In genomic region chr15:75801859-75802593, GRCh38 we compare ENCODE assay signal across 8 cellular contexts. TPM values are rescaled to one million over a fixed set of nuclear protein-coding genes. Genes with fewer than 3 reads are reported as not detected.
DNase-seq lines count a peak whose midpoint lies in the region; ATAC-seq and TF ChIP-seq lines count a peak whose summit lies in the region.

No MANE protein-coding gene starts in this region.

- intact Hi-C loops in Right ventricle myocardium superior (cut with DNase I) = loop anchor here (10.0 kb wide), 1 partner anchor 117 kb away; no protein-coding TSS in a partner anchor

- no peak overlapping the region for H3K27ac ChIP-seq in tibial nerve

- peak in 1 of 2 donors; percentile 26 for TF ChIP-seq EP300 in tibial nerve (IDR thresholded peaks at IDR 0.05)

- no peaks in the 10 kb centered on the region for H3K27me3 ChIP-seq in tibial nerve

- peak overlapping the region in 2 of 4 donors; percentile 1 to 6 for H3K4me3 ChIP-seq in tibial nerve

- H3K4me1 ChIP-seq in tibial nerve = peaks cover 0 to 8% (median 0%) of the 10 kb centered on the region in 4 donors

- H3K9me3 ChIP-seq in tibial nerve = no peaks in the 10 kb centered on the region

- DNase-seq in COLO829 (ENCODE audit: low spot score) (peak; percentile 74), MV-4-11 (lab: John Stamatoyannopoulos, UW) (peak; percentile 64), SKM-1 (lab: John Stamatoyannopoulos, UW; ENCODE audit: unreplicated experiment) (peak; percentile 57), Right ventricle myocardium superior (peak; percentile 87), pons (ENCODE audit: low spot score) (peak; percentile 48), tibial nerve (ENCODE audit: low spot score in 2 of 2) (peak; percentile 51 to 63)
- peak; percentile 79 for DNase-seq in activated naive CD4-positive, alpha-beta T cell treated with anti-CD3 and anti-CD28 coated beads, Interleukin-2, amount 50 U/mL, for 16 hours

- no peaks in the 10 kb centered on the region for H3K36me3 ChIP-seq in tibial nerve

- 6 to 7% methylated on average over 25 of the region's 25 CpGs for WGBS in tibial nerve, 2 donors

- TF ChIP-seq CTCF in tibial nerve (IDR thresholded peaks at IDR 0.05) = peak; percentile 84 to 97 (median 91)

- no peak for TF ChIP-seq POLR2A in tibial nerve (IDR thresholded peaks at IDR 0.05)

- peak; percentile 75 for ATAC-seq in GM21825 (IDR thresholded peaks at IDR 0.05; ENCODE audit: unreplicated experiment)
- ATAC-seq in Right ventricle myocardium superior (ENCODE audit: poor library complexity) = peak; percentile 99

RNA-seq across cellular contexts. Expression of gene UBE2Q2, which starts 41.2 kb away (rescaled TPM):
- total RNA-seq in Right ventricle myocardium superior = 21.1 TPM
- 10 to 100 TPM; 39.8 to 49.5 (median 46.2) TPM for total RNA-seq in tibial nerve
